Comparison of ENCODE assay signal across 17 cellular contexts in the genomic region with DNA sequence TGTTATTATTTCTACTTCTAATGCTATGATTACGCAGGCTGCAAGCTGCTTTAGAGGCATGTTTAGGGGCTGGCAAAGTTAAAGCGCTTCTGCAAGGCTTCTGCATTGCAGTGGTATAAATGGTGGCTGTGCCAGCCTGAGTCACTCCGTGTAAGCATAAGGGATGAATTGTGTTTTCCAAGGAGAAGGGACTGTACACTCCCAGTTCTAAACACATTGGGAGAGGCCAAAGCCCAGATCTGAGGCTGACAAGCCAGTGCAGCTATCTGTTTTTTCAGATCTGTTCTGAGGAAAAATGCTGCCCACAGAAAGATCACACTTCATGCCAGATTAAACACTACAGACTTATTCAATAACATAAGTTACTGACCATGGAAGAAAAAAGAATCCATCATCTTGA.
DNase-seq lines count a peak whose midpoint lies in the region; ATAC-seq and TF ChIP-seq lines count a peak whose summit lies in the region.
"Had no signal": no experiment of that assay in that cellular context is flagged by ENCODE, and none has a peak within 500 bp of the region (broad histone marks: within the 10 kb centered on the region; RNA-seq: fewer than 3 reads in every experiment).

No MANE protein-coding gene starts in this region.

- H4K20me1 ChIP-seq in PC-3 (ENCODE audit: low read length) = no peaks in the 10 kb centered on the region

- H3K27ac Mint-ChIP-seq in brain = peak overlapping the region in 4 of 5 experiments; percentile 59 to 81 (median 77)
- H3K27ac Mint-ChIP-seq: naive thymus-derived CD4-positive, alpha-beta T cell had no signal

- no peak for TF ChIP-seq EP300 in stomach (IDR thresholded peaks at IDR 0.05)

- no peaks in the 10 kb centered on the region for H3F3A ChIP-seq in PC-3 (ENCODE audit: low read length, unreplicated experiment)

- POLR2A ChIA-PET in PC-3 (lab: Charles Lee; ENCODE audit: unreplicated experiment) = no interaction called here

- WGBS in stomach, 5 donors = 52 to 82% (median 73%) methylated on average over 3 of the region's 3 CpGs

- DNase-seq in PC-3 (no peak), inferior parietal cortex (ENCODE audit: extremely low spot score) (peak; percentile 65), stomach (no peak), iPS-NIHi7 (ENCODE audit: extremely low spot score) (no peak), vagina (ENCODE audit: extremely low spot score in 2 of 2) (no peak)
- DNase-seq: activated CD4-positive, alpha-beta T cell treated with anti-CD3 and anti-CD28 coated beads for 4 hours; body of pancreas; naive thymus-derived CD4-positive, alpha-beta T cell; NCI-H1930; NCI-H510A treated with DMSO at 0.1 percent for 48 hours; retina; T-helper 9 cell had no signal

- no peaks in the 10 kb centered on the region for H3K36me3 ChIP-seq in PC-3 (ENCODE audit: low read depth, low read length)
- H3K36me3 ChIP-seq in stomach = peaks cover 1 to 12% (median 6%) of the 10 kb centered on the region in 4 donors
- peaks cover 0 to 6% of the 10 kb centered on the region in 2 donors for H3K36me3 ChIP-seq in vagina

- peaks cover 4% of the 10 kb centered on the region for H3K27me3 Mint-ChIP-seq in brain

- H3K9me3 Mint-ChIP-seq in brain = peaks cover 0 to 3% (median 0%) of the 10 kb centered on the region in 5 experiments

- H3K4me2 ChIP-seq in PC-3 (ENCODE audit: low read length) = no peak overlapping the region

- no peaks in the 10 kb centered on the region for H3K79me2 ChIP-seq in PC-3 (ENCODE audit: low read length)

- ATAC-seq in PC-3 = peak; percentile 46
- ATAC-seq in HG03460 (IDR thresholded peaks at IDR 0.05; ENCODE audit: unreplicated experiment) = no peak
- ATAC-seq: body of pancreas; HepG2; left lobe of liver; naive thymus-derived CD4-positive, alpha-beta T cell had no signal

- H3K36me3 Mint-ChIP-seq in brain = peaks cover 47% of the 10 kb centered on the region
- H3K36me3 Mint-ChIP-seq: naive thymus-derived CD4-positive, alpha-beta T cell had no signal

- TF ChIP-seq POLR2A in stomach (IDR thresholded peaks at IDR 0.05) (no peak), vagina (IDR thresholded peaks at IDR 0.05) (no peak)

- no peak overlapping the region for H3K27ac ChIP-seq in PC-3 (ENCODE audit: low read length)
- H3K27ac ChIP-seq in stomach = peak overlapping the region in 3 of 5 donors; percentile 21 to 41 (median 22)
- H3K27ac ChIP-seq in vagina = no peak overlapping the region
- H3K27ac ChIP-seq: body of pancreas, SJSA1 had no signal

- H3K4me1 ChIP-seq in PC-3 (ENCODE audit: insufficient read depth, low read length) (no peaks in the 10 kb centered on the region), stomach (peaks cover 0 to 32% (median 5%) of the 10 kb centered on the region in 4 donors), vagina (peaks cover 61% of the 10 kb centered on the region)
- H3K4me1 ChIP-seq: body of pancreas had no signal

- H3K9me3 ChIP-seq in PC-3 (ENCODE audit: low read length) (no peaks in the 10 kb centered on the region), stomach (no peaks in the 10 kb centered on the region), vagina (no peaks in the 10 kb centered on the region)
- H3K9me3 ChIP-seq: body of pancreas, SJSA1 had no signal

- TF ChIP-seq CTCF in PC-3 (conservative IDR thresholded peaks at IDR 0.05; ENCODE audit: low read depth, low read length) (no peak), brain (conservative IDR thresholded peaks at IDR 0.05) (no peak), stomach (IDR thresholded peaks at IDR 0.05) (no peak), vagina (IDR thresholded peaks at IDR 0.05) (no peak)

- H3K4me1 Mint-ChIP-seq in brain = peaks cover 27% of the 10 kb centered on the region
- H3K4me1 Mint-ChIP-seq: naive thymus-derived CD4-positive, alpha-beta T cell had no signal

- no peak overlapping the region for H3K9ac ChIP-seq in PC-3 (ENCODE audit: low read length)

- H3K27me3 ChIP-seq in PC-3 (ENCODE audit: low read length) (no peaks in the 10 kb centered on the region), stomach (no peaks in the 10 kb centered on the region), vagina (no peaks in the 10 kb centered on the region)
- H3K27me3 ChIP-seq: body of pancreas, SJSA1 had no signal

- no peak overlapping the region for H2AFZ ChIP-seq in PC-3 (ENCODE audit: low read length)

- intact Hi-C loops in PC-3 (cut with micrococcal nuclease) (no loop called here), stomach (cut with DNase I; ENCODE audit: low total_unique reads) (no loop called here), vagina (cut with DNase I) (no loop called here)

- H3K4me3 ChIP-seq in PC-3 (ENCODE audit: low read length) (no peak overlapping the region), stomach (no peak overlapping the region), vagina (no peak overlapping the region)
- H3K4me3 ChIP-seq: body of pancreas, SJSA1 had no signal

- no TSS peak for BruUV-seq in PC-3 (replicated peaks; lab: Mats Ljungman, UMichigan)

- no peaks in the 10 kb centered on the region for H3K9me2 ChIP-seq in PC-3 (replicated peaks; ENCODE audit: low read length)

- H3K4me3 Mint-ChIP-seq in brain = no peak overlapping the region
- H3K4me3 Mint-ChIP-seq: naive thymus-derived CD4-positive, alpha-beta T cell had no signal

- CTCF ChIA-PET in PC-3 (lab: Charles Lee) = no interaction called here

Comparison
In these comparisons a context has a peak if more than half of its experiments do, and no peak if none do; other contexts are left out.
1. H3K27ac ChIP-seq: peak in stomach (3 of 5); none in PC-3 (single experiment) and vagina (single experiment).